Comparison of ENCODE assay signal across 9 cellular contexts in the genomic region with DNA sequence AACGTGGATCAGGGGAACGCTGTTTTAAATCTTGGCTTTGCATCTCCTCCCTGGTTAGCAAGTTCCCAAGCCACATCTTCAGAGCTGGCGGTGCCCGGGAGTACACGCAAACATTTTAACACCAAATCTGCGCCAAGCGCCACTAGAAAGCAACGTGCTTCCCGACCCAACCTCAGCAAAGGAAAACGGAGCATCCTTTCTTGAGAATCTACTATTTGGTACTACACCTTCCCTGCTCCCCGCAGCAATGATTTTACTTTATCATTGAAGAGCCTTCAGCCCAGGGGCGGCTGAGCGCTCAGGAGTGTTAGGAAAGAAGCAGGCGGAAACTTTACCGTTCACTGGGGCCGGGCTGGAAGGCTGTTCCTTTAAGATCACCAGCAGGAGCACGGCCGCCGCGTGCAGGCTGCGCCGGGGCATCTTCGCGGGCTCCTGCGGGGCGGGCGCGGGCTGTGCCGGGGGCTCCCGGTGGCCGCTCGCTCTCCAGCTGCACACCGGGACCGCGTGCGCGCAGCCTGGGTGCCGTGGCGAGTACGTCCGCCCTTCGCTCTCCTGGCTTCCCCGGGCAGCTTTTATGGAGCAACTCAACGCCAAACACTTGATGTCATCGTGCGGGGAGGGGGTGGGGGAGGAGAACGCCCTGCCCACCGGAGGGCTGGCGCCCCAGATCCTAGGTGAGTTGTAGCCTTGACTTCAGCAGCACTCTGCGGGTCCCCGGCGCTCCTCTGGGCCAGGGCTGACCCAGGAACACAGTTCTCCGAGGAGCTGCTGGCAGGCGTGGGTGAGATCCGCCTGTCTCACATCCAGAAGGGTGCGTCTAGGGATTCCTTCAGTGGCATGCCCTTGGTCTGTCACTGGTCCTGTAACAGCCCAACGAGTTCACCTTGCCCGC. TPM values are rescaled to one million over a fixed set of nuclear protein-coding genes. Genes with fewer than 3 reads are reported as not detected.
DNase-seq lines count a peak whose midpoint lies in the region; ATAC-seq and TF ChIP-seq lines count a peak whose summit lies in the region.
"Had no signal": no experiment of that assay in that cellular context is flagged by ENCODE, and none has a peak within 500 bp of the region (broad histone marks: within the 10 kb centered on the region; RNA-seq: fewer than 3 reads in every experiment).

Gene CA12, minus strand, starts transcription at position 546 of the 892 bp plus-strand sequence. Its CDS starts 126 bp downstream, at position 420.

- H4K20me1 ChIP-seq in OCI-LY3 (ENCODE audit: insufficient read depth, low read length): no peaks in the 10 kb centered on the region

- H2AFZ ChIP-seq in OCI-LY3 (ENCODE audit: low read depth, low read length): no peak within 1 kb of the TSS

- TF ChIP-seq CTCF in OCI-LY3 (IDR thresholded peaks at IDR 0.05; ENCODE audit: low read depth, low read length) (no peak), coronary artery (IDR thresholded peaks at IDR 0.05) (no peak), liver (IDR thresholded peaks at IDR 0.05; ENCODE audit: low read depth, low read length, missing input control) (no peak)

- H3K27me3 ChIP-seq in OCI-LY3 (ENCODE audit: low read depth, low read length): peaks cover 24% of the 10 kb centered on the region
- peaks cover 0 to 9% (median under 1%) of the 10 kb centered on the region in 4 donors for H3K27me3 ChIP-seq in liver (ENCODE audit: control insufficient read depth in 4 of 4, insufficient read depth in 4 of 4, low read length in 3 of 4)

- TF ChIP-seq RAD21 in liver (IDR thresholded peaks at IDR 0.05): no peak

- no peaks in the 10 kb centered on the region for H3K9me3 ChIP-seq in OCI-LY3 (ENCODE audit: insufficient read depth, low read length)
- no peaks in the 10 kb centered on the region for H3K9me3 ChIP-seq in liver (ENCODE audit: control insufficient read depth in 4 of 4, low read length in 3 of 4)

- H3K27ac ChIP-seq in OCI-LY3 (ENCODE audit: low read length) (no peak within 1 kb of the TSS), coronary artery (no peak within 1 kb of the TSS), liver (ENCODE audit: low read depth in 1 of 2, low read length in 2 of 2) (no peak within 1 kb of the TSS), temporal lobe (ENCODE audit: low read depth, low read length) (no peak within 1 kb of the TSS)

- no peak for ATAC-seq in HG03565 (IDR thresholded peaks at IDR 0.05; ENCODE audit: unreplicated experiment)
- ATAC-seq in HG02870 (IDR thresholded peaks at IDR 0.05; ENCODE audit: unreplicated experiment): no peak

- no peaks in the 10 kb centered on the region for H3K79me2 ChIP-seq in OCI-LY3 (ENCODE audit: low read length)

- DNase-seq in coronary artery (ENCODE audit: low spot score): no peak
- no peak for DNase-seq in NCI-H524 treated with DMSO at 0.1 percent for 48 hours (lab: John Stamatoyannopoulos, UW)

- 4% methylated on average over 58 of the region's 58 CpGs for WGBS in liver

- H3K36me3 ChIP-seq in OCI-LY3 (replicated peaks; ENCODE audit: low read depth, low read length): no peaks in the 10 kb centered on the region
- H3K36me3 ChIP-seq in liver (ENCODE audit: control insufficient read depth in 4 of 4, insufficient read depth in 3 of 4, low read depth in 1 of 4, low read length in 3 of 4): no peaks in the 10 kb centered on the region

- H3K4me2 ChIP-seq in OCI-LY3 (ENCODE audit: low read length): 0 out of 2 replicates have a peak within 1 kb of the TSS, but pooled peaks have one; percentile 27

- H3K9ac ChIP-seq in OCI-LY3 (ENCODE audit: low read length) (no peak within 1 kb of the TSS), liver (ENCODE audit: low read depth in 1 of 2, low read length in 2 of 2) (no peak within 1 kb of the TSS)

- peaks cover 8% of the 10 kb centered on the region for H3K4me1 ChIP-seq in OCI-LY3 (ENCODE audit: low read length)
- peaks cover 0 to 14% (median 10%) of the 10 kb centered on the region in 4 donors for H3K4me1 ChIP-seq in liver (ENCODE audit: control insufficient read depth in 4 of 4, insufficient read depth in 4 of 4, low read length in 3 of 4)

- H3K4me3 ChIP-seq in GM08714 (ENCODE audit: low read length) (peak within 1 kb of the TSS; percentile 19; the same call in 1 of the 2 replicates), OCI-LY3 (ENCODE audit: low read length) (no peak within 1 kb of the TSS), coronary artery (peak within 1 kb of the TSS; percentile 69), liver (ENCODE audit: low read depth in 1 of 3, low read length in 3 of 3) (peak within 1 kb of the TSS; percentile 11 to 51 (median 42))

TF ChIP-seq in liver, 16 proteins besides CTCF, POLR2A, EP300 and RAD21:
- TF ChIP-seq GABPA (IDR thresholded peaks at IDR 0.05 in 1 of 2, conservative IDR thresholded peaks at IDR 0.05 in 1 of 2) (no peak), JUND (IDR thresholded peaks at IDR 0.05) (no peak), YY1 (IDR thresholded peaks at IDR 0.05) (no peak), TAF1 (conservative IDR thresholded peaks at IDR 0.05) (no peak), SP1 (IDR thresholded peaks at IDR 0.05) (peak; percentile 4), HNF4G (IDR thresholded peaks at IDR 0.05) (no peak), REST (IDR thresholded peaks at IDR 0.05) (no peak), FOXA1 (IDR thresholded peaks at IDR 0.05) (no peak)

RNA-seq across cellular contexts. Expression of gene CA12, which starts in this region (rescaled TPM):
- total RNA-seq in liver: 1 to 10 TPM in 1 of 2 donors, under 1 TPM in 1; 0.08 to 2.9 TPM
- polyA plus RNA-seq in liver: 1 to 10 TPM in 1 of 2 donors, under 1 TPM in 1; 0.07 to 5.1 TPM
- total RNA-seq in temporal lobe: 10.3 TPM
- total RNA-seq: T-helper 2 cell treated with Interferon-gamma antibody and Interleukin-4, amounts not matched to agents 100 ng/mL and 5 ng/mL, for 36 hours had no signal
